ENCODE assay signal across 13 cellular contexts in the genomic region with DNA sequence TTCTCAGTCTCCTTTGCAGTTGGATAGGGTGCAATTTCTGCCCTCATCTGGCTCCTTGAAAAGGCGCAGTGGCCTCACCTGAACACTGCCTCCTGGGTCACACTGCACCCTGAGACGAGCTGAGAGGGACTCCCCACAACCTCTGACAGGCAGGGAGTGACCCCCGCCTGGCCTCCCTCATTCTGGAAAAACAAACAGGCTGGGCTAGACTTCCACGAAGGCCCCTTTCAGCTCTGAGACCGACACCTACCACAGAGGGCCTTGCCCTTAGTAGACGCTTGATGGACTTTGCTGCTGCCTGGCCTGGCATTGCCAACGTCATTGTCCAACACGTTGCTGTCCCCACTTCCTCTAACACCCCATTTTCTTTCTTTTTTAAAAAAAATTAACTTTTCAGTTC. TPM values are rescaled to one million over a fixed set of nuclear protein-coding genes. Genes with fewer than 3 reads are reported as not detected.
"Had no signal": no experiment of that assay in that cellular context is flagged by ENCODE, and none has a peak within 500 bp of the region (broad histone marks: within the 10 kb centered on the region; RNA-seq: fewer than 3 reads in every experiment).

No MANE protein-coding gene starts in this region.

- H3K9me3 Mint-ChIP-seq: activated B cell treated with CpG ODN at 0.5 μM for 24 hours; activated CD4-positive, alpha-beta T cell treated with anti-CD3 and anti-CD28 coated beads, Interleukin-2, amount 10 ng/mL, durations not matched to agents 24 days and 14 days; activated naive CD8-positive, alpha-beta T cell treated with anti-CD3 and anti-CD28 coated beads, Interleukin-2, amount 50 U/mL, for 24 hours; activated T-cell treated with anti-CD3 and anti-CD28 coated beads, Interleukin-2, amount 50 U/mL, for 4 hours had no signal

- FAIRE-seq: bronchial epithelial cell had no signal

- ATAC-seq: activated naive CD8-positive, alpha-beta T cell treated with anti-CD3 and anti-CD28 coated beads, Interleukin-2, amount 50 U/mL, for 24 hours had no signal

- H3K27ac ChIP-seq: ascending aorta, body of pancreas, SJSA1 had no signal

- H3K4me1 ChIP-seq: ascending aorta, body of pancreas, SJSA1 had no signal

- H3K27ac Mint-ChIP-seq: activated B cell treated with CpG ODN at 0.5 μM for 24 hours; activated CD4-positive, alpha-beta T cell treated with anti-CD3 and anti-CD28 coated beads, Interleukin-2, amount 10 ng/mL, durations not matched to agents 24 days and 14 days; activated naive CD8-positive, alpha-beta T cell treated with anti-CD3 and anti-CD28 coated beads, Interleukin-2, amount 50 U/mL, for 24 hours; T-helper 17 cell had no signal

- H3K27me3 ChIP-seq: ascending aorta, body of pancreas, MG63 had no signal

- H3K36me3 ChIP-seq: ascending aorta, MG63, SJSA1 had no signal

- H3K9me3 ChIP-seq: ascending aorta, body of pancreas, MG63, SJSA1 had no signal

- H3K4me3 ChIP-seq: ascending aorta, body of pancreas, MG63, SJSA1 had no signal

- H3K4me1 Mint-ChIP-seq: activated B cell treated with CpG ODN at 0.5 μM for 24 hours; activated naive CD8-positive, alpha-beta T cell treated with anti-CD3 and anti-CD28 coated beads, Interleukin-2, amount 50 U/mL, for 24 hours had no signal

- H3K4me3 Mint-ChIP-seq: activated B cell treated with CpG ODN at 0.5 μM for 24 hours; activated CD4-positive, alpha-beta T cell treated with anti-CD3 and anti-CD28 coated beads, Interleukin-2, amount 10 ng/mL, durations not matched to agents 24 days and 14 days; activated naive CD8-positive, alpha-beta T cell treated with anti-CD3 and anti-CD28 coated beads, Interleukin-2, amount 50 U/mL, for 24 hours; activated T-cell treated with anti-CD3 and anti-CD28 coated beads, Interleukin-2, amount 50 U/mL, for 4 hours; T-helper 17 cell had no signal

- DNase-seq: activated B cell treated with CpG ODN at 0.5 μM for 24 hours, amniotic stem cell, NCI-H1417 treated with DMSO at 0.1 percent for 48 hours, NCI-H2029 treated with DMSO at 0.1 percent for 48 hours had no signal

RNA-seq across cellular contexts. Expression of gene FAM241B, which starts 8.6 kb away (rescaled TPM):
- total RNA-seq: ascending aorta had no signal
